In genomic region chr18:45755936-45756335, GRCh38 we compare ENCODE assay signal across 11 cellular contexts. TPM values are rescaled to one million over a fixed set of nuclear protein-coding genes. Genes with fewer than 3 reads are reported as not detected.
A peak's percentile ranks its signal among the peaks of the same experiment; 100 is the strongest.
DNase-seq lines count a peak whose midpoint lies in the region; ATAC-seq and TF ChIP-seq lines count a peak whose summit lies in the region.
"Had no signal": no experiment of that assay in that cellular context is flagged by ENCODE, and none has a peak within 500 bp of the region (broad histone marks: within the 10 kb centered on the region; RNA-seq: fewer than 3 reads in every experiment).

No MANE protein-coding gene starts in this region.

- H3K36me3 ChIP-seq in breast epithelium, result no peaks in the 10 kb centered on the region

- no peaks in the 10 kb centered on the region for H3K9me3 ChIP-seq in breast epithelium

- H3K4me3 Mint-ChIP-seq in activated CD4-positive, alpha-beta memory T cell treated with anti-CD3 and anti-CD28 coated beads, Interleukin-2, amount 10 ng/mL, durations not matched to agents 7 days and 5 days, result no peak overlapping the region
- H3K4me3 Mint-ChIP-seq in mesothelial cell of epicardium, result no peak overlapping the region
- H3K4me3 Mint-ChIP-seq: activated CD4-positive, alpha-beta T cell treated with anti-CD3 and anti-CD28 coated beads, Interleukin-2, amount 10 ng/mL, durations not matched to agents 24 days and 14 days; neural crest cell had no signal

- peak overlapping the region in 1 of 2 donors; percentile 28 for H3K27ac ChIP-seq in breast epithelium

- no peaks in the 10 kb centered on the region for H3K9me3 Mint-ChIP-seq in activated CD4-positive, alpha-beta memory T cell treated with anti-CD3 and anti-CD28 coated beads, Interleukin-2, amount 10 ng/mL, durations not matched to agents 7 days and 5 days
- no peaks in the 10 kb centered on the region for H3K9me3 Mint-ChIP-seq in mesothelial cell of epicardium
- H3K9me3 Mint-ChIP-seq: activated CD4-positive, alpha-beta T cell treated with anti-CD3 and anti-CD28 coated beads, Interleukin-2, amount 10 ng/mL, durations not matched to agents 24 days and 14 days had no signal

- no peak for TF ChIP-seq POLR2A in breast epithelium (IDR thresholded peaks at IDR 0.05)

- ATAC-seq in left colon, result peak; percentile 37

- H3K27me3 Mint-ChIP-seq in activated CD4-positive, alpha-beta memory T cell treated with anti-CD3 and anti-CD28 coated beads, Interleukin-2, amount 10 ng/mL, durations not matched to agents 7 days and 5 days, result peaks cover 15% of the 10 kb centered on the region
- peaks cover 8% of the 10 kb centered on the region for H3K27me3 Mint-ChIP-seq in mesothelial cell of epicardium (ENCODE audit: low read depth)

- H3K4me3 ChIP-seq in LNCaP clone FGC (ENCODE audit: low read depth, low read length), result no peak overlapping the region
- no peak overlapping the region for H3K4me3 ChIP-seq in breast epithelium

- POLR2A ChIA-PET in activated CD4-positive, alpha-beta memory T cell treated with anti-CD3 and anti-CD28 coated beads, Interleukin-2, amount 10 ng/mL, durations not matched to agents 7 days and 5 days (lab: Charles Lee), result no interaction called here

- H3K4me1 ChIP-seq in breast epithelium, result no peaks in the 10 kb centered on the region

- intact Hi-C loops in breast epithelium (cut with DNase I; ENCODE audit: low total_unique reads) (no loop called here), left colon (cut with DNase I, micrococcal nuclease) (no loop called here)

- H3K27me3 ChIP-seq in breast epithelium, result no peaks in the 10 kb centered on the region

- TF ChIP-seq CTCF in LNCaP clone FGC (IDR thresholded peaks at IDR 0.05; ENCODE audit: control insufficient read depth, extremely low read depth, insufficient read depth) (no peak), breast epithelium (IDR thresholded peaks at IDR 0.05) (no peak), mesothelial cell of epicardium (IDR thresholded peaks at IDR 0.05; ENCODE audit: unreplicated experiment) (no peak)

- H3K4me1 Mint-ChIP-seq in activated CD4-positive, alpha-beta memory T cell treated with anti-CD3 and anti-CD28 coated beads, Interleukin-2, amount 10 ng/mL, durations not matched to agents 7 days and 5 days, result no peaks in the 10 kb centered on the region
- peaks cover 14% of the 10 kb centered on the region for H3K4me1 Mint-ChIP-seq in mesothelial cell of epicardium

- peak; percentile 54 for DNase-seq in A172 (ENCODE audit: low spot score)
- peak; percentile 70 for DNase-seq in LNCaP clone FGC (ENCODE audit: low read depth)
- DNase-seq in breast epithelium (ENCODE audit: low spot score in 2 of 2), result peak; percentile 38 to 54
- DNase-seq in left colon, result peak in 1 of 2 donors; percentile 10
- DNase-seq in activated CD4-positive, alpha-beta memory T cell treated with anti-CD3 and anti-CD28 coated beads, Interleukin-2, amount 10 ng/mL, durations not matched to agents 7 days and 5 days, result no peak
- no peak for DNase-seq in activated CD4-positive, CD25-positive, alpha-beta regulatory T cell treated with anti-CD3 and anti-CD28 coated beads, Interleukin-2, amount 50 U/mL, for 72 hours
- DNase-seq in activated CD8-positive, alpha-beta memory T cell treated with anti-CD3 and anti-CD28 coated beads, Interleukin-2, amount 50 U/mL, for 4 hours, result no peak
- no peak for DNase-seq in mesothelial cell of epicardium (ENCODE audit: low spot score in 2 of 2, unreplicated experiment in 2 of 2)
- DNase-seq: activated CD4-positive, alpha-beta T cell treated with anti-CD3 and anti-CD28 coated beads, Interleukin-2, amount 10 ng/mL, durations not matched to agents 24 days and 14 days; NCI-H510A had no signal

- H3K27ac Mint-ChIP-seq in activated CD4-positive, alpha-beta memory T cell treated with anti-CD3 and anti-CD28 coated beads, Interleukin-2, amount 10 ng/mL, durations not matched to agents 7 days and 5 days, result no peak overlapping the region
- no peak overlapping the region for H3K27ac Mint-ChIP-seq in mesothelial cell of epicardium
- H3K27ac Mint-ChIP-seq: activated CD4-positive, alpha-beta T cell treated with anti-CD3 and anti-CD28 coated beads, Interleukin-2, amount 10 ng/mL, durations not matched to agents 24 days and 14 days had no signal

- no peaks in the 10 kb centered on the region for H3K36me3 Mint-ChIP-seq in activated CD4-positive, alpha-beta memory T cell treated with anti-CD3 and anti-CD28 coated beads, Interleukin-2, amount 10 ng/mL, durations not matched to agents 7 days and 5 days (ENCODE audit: low read depth)
- H3K36me3 Mint-ChIP-seq in mesothelial cell of epicardium, result no peaks in the 10 kb centered on the region

- CTCF ChIA-PET in activated CD4-positive, alpha-beta memory T cell treated with anti-CD3 and anti-CD28 coated beads, Interleukin-2, amount 10 ng/mL, durations not matched to agents 7 days and 5 days (lab: Charles Lee), result interaction anchor here (1.1 kb wide), 1 partner anchor 9 kb away, joined by 3 read pairs; no protein-coding TSS in a partner anchor

RNA-seq across cellular contexts. Expression of gene SLC14A1, which starts 32.0 kb away (rescaled TPM):
- total RNA-seq in A172 (2014; rRNA removed; shearing (Covaris generic)), result 1.6 TPM in 1 of 2 replicates, not detected in the other
- total RNA-seq in breast epithelium, result 1 to 10 TPM in 2 of 3 donors, under 1 TPM in 1; 0.64 to 2.6 (median 2.3) TPM
- 1 to 10 TPM in 1 of 2 donors, under 1 TPM in 1; 0.95 to 1.0 TPM for total RNA-seq in left colon
- total RNA-seq in activated CD4-positive, alpha-beta memory T cell treated with anti-CD3 and anti-CD28 coated beads, Interleukin-2, amount 10 ng/mL, durations not matched to agents 7 days and 5 days, result 1 to 10 TPM; 1.5 to 2.7 TPM
- 0.20 TPM in 1 of 3 replicates, not detected in the others for total RNA-seq in mesothelial cell of epicardium
- total RNA-seq: neural crest cell had no signal

Comparison
In these comparisons a context has a peak if more than half of its experiments do, and no peak if none do; other contexts are left out.
1. DNase-seq: peak in A172 (single experiment), LNCaP clone FGC (single experiment) and breast epithelium (2 of 2); none in activated CD4-positive, alpha-beta memory T cell treated with anti-CD3 and anti-CD28 coated beads, Interleukin-2, amount 10 ng/mL, durations not matched to agents 7 days and 5 days (single experiment), activated CD4-positive, CD25-positive, alpha-beta regulatory T cell treated with anti-CD3 and anti-CD28 coated beads, Interleukin-2, amount 50 U/mL, for 72 hours (single experiment), activated CD8-positive, alpha-beta memory T cell treated with anti-CD3 and anti-CD28 coated beads, Interleukin-2, amount 50 U/mL, for 4 hours (single experiment) and mesothelial cell of epicardium (0 of 2).